Comparison of ENCODE assay signal across 16 cellular contexts in genomic region chr11:100791103-100791502, GRCh38.
A peak's percentile ranks its signal among the peaks of the same experiment; 100 is the strongest.
DNase-seq lines count a peak whose midpoint lies in the region; ATAC-seq and TF ChIP-seq lines count a peak whose summit lies in the region.
"Had no signal": no experiment of that assay in that cellular context is flagged by ENCODE, and none has a peak within 500 bp of the region (broad histone marks: within the 10 kb centered on the region; RNA-seq: fewer than 3 reads in every experiment).

No MANE protein-coding gene starts in this region.

- H2AK5ac ChIP-seq in neuronal stem cell (ENCODE audit: low read depth, low read length) = no peak overlapping the region

- no peaks in the 10 kb centered on the region for H3K79me1 ChIP-seq in neuronal stem cell (ENCODE audit: low read depth, low read length)

- intact Hi-C loops in colonic mucosa (cut with DNase I) (no loop called here), left colon (cut with DNase I, micrococcal nuclease) (no loop called here)

- H3K18ac ChIP-seq in neuronal stem cell (ENCODE audit: low read length) = no peak overlapping the region

- H3K14ac ChIP-seq in neuronal stem cell (ENCODE audit: low read length) = no peak overlapping the region

- no peak overlapping the region for H2BK12ac ChIP-seq in neuronal stem cell (ENCODE audit: low read length)

- H3K4me1 ChIP-seq in ES-I3 (ENCODE audit: insufficient read depth, low read length) (peaks cover 11% of the 10 kb centered on the region; the same call in 1 of the 2 replicates), HUES64 (ENCODE audit: insufficient read depth, low read length) (peaks cover 41% of the 10 kb centered on the region), iPS-18a (ENCODE audit: control insufficient read depth, low read depth, low read length) (peaks cover 26% of the 10 kb centered on the region), neuronal stem cell (ENCODE audit: control insufficient read depth in 2 of 2, insufficient read depth in 1 of 2, low read depth in 1 of 2, low read length in 2 of 2) (peaks cover 2 to 8% of the 10 kb centered on the region in 2 donors), colonic mucosa (no peaks in the 10 kb centered on the region)
- H3K4me1 ChIP-seq: BLaER1 treated with 17β-estradiol and CSF1 and Interleukin-3, amounts not matched to agents 10 nM and 100 nM had no signal

- no peak overlapping the region for H4K8ac ChIP-seq in neuronal stem cell (ENCODE audit: low read depth, low read length)

- H3K9me3 ChIP-seq in ES-I3 (ENCODE audit: control insufficient read depth, insufficient read depth, low read length) (no peaks in the 10 kb centered on the region), HUES64 (ENCODE audit: insufficient read depth, low read depth, low read length) (no peaks in the 10 kb centered on the region), iPS-18a (ENCODE audit: control insufficient read depth, low read depth, low read length) (no peaks in the 10 kb centered on the region), neuronal stem cell (replicated peaks in 1 of 2; ENCODE audit: control insufficient read depth in 2 of 2, insufficient read depth in 1 of 2, low read depth in 1 of 2, low read length in 2 of 2) (peaks cover 0 to 3% of the 10 kb centered on the region in 2 donors), colonic mucosa (no peaks in the 10 kb centered on the region)
- H3K9me3 ChIP-seq: SJCRH30 had no signal

- peak overlapping the region; percentile 2 for H2AFZ ChIP-seq in neuronal stem cell (ENCODE audit: low read length)

- H3K36me3 ChIP-seq in ES-I3 (ENCODE audit: insufficient read depth, low read length) = no peaks in the 10 kb centered on the region
- no peaks in the 10 kb centered on the region for H3K36me3 ChIP-seq in HUES64 (ENCODE audit: insufficient read depth, low read length)
- peaks cover 4% of the 10 kb centered on the region for H3K36me3 ChIP-seq in iPS-18a (ENCODE audit: control insufficient read depth, low read depth, low read length)
- no peaks in the 10 kb centered on the region for H3K36me3 ChIP-seq in neuronal stem cell (replicated peaks in 1 of 2; ENCODE audit: control insufficient read depth in 2 of 2, insufficient read depth in 2 of 2, low read length in 2 of 2)
- no peaks in the 10 kb centered on the region for H3K36me3 ChIP-seq in colonic mucosa
- H3K36me3 ChIP-seq: SJCRH30 had no signal

- TF ChIP-seq CTCF in colonic mucosa (IDR thresholded peaks at IDR 0.05) = no peak

- H3K27me3 ChIP-seq in HUES64 (ENCODE audit: insufficient read depth, low read length) (no peaks in the 10 kb centered on the region), iPS-18a (ENCODE audit: control insufficient read depth, insufficient read depth, low read length) (no peaks in the 10 kb centered on the region), neuronal stem cell (ENCODE audit: control insufficient read depth in 3 of 3, insufficient read depth in 3 of 3, low read depth in 1 of 3, low read length in 3 of 3) (no peaks in the 10 kb centered on the region), colonic mucosa (no peaks in the 10 kb centered on the region)
- H3K27me3 ChIP-seq: BLaER1 treated with 17β-estradiol and CSF1 and Interleukin-3, amounts not matched to agents 10 nM and 100 nM; SJCRH30 had no signal

- no peak overlapping the region for H3K23ac ChIP-seq in neuronal stem cell (ENCODE audit: low read depth, low read length, poor library complexity)

- H3K4me3 ChIP-seq in HUES64 (ENCODE audit: low read length) (peak overlapping the region; percentile 8; the same call in 1 of the 2 replicates), iPS-18a (ENCODE audit: low read length) (peak overlapping the region; percentile 34), neuronal stem cell (ENCODE audit: low read length in 2 of 2) (no peak overlapping the region), colonic mucosa (no peak overlapping the region)
- H3K4me3 ChIP-seq: BLaER1 treated with 17β-estradiol and CSF1 and Interleukin-3, amounts not matched to agents 10 nM and 100 nM; K562; SJCRH30 had no signal

- H3K9ac ChIP-seq in ES-I3 (ENCODE audit: low read depth, low read length) = peak overlapping the region; percentile 6; the same call in 1 of the 2 replicates
- H3K9ac ChIP-seq in HUES64 (ENCODE audit: low read depth, low read length) = peak overlapping the region; percentile 43
- peak overlapping the region; percentile 4 for H3K9ac ChIP-seq in iPS-18a (ENCODE audit: low read length)
- no peak overlapping the region for H3K9ac ChIP-seq in neuronal stem cell (ENCODE audit: low read depth, low read length, poor library complexity)
- no peak overlapping the region for H3K9ac ChIP-seq in colonic mucosa (ENCODE audit: low read depth in 2 of 2, low read length in 2 of 2)
- H3K9ac ChIP-seq: BLaER1 treated with 17β-estradiol and CSF1 and Interleukin-3, amounts not matched to agents 10 nM and 100 nM had no signal

- no peak overlapping the region for H2BK5ac ChIP-seq in neuronal stem cell (ENCODE audit: low read length)

- H3K27ac ChIP-seq in HUES64 (ENCODE audit: low read depth, low read length) (peak overlapping the region; percentile 95), iPS-18a (ENCODE audit: low read length) (peak overlapping the region; percentile 30), neuronal stem cell (replicated peaks; ENCODE audit: low read length) (no peak overlapping the region), colonic mucosa (no peak overlapping the region)
- H3K27ac ChIP-seq: BLaER1 treated with 17β-estradiol and CSF1 and Interleukin-3, amounts not matched to agents 10 nM and 100 nM; SJCRH30 had no signal

- no peak overlapping the region for H2BK15ac ChIP-seq in neuronal stem cell (ENCODE audit: low read length)

- H4K91ac ChIP-seq in neuronal stem cell (ENCODE audit: low read depth, low read length, poor library complexity) = no peak overlapping the region

- no peak for ATAC-seq in left colon

- H3K4me2 ChIP-seq in neuronal stem cell (ENCODE audit: insufficient read depth, low read length, poor library complexity, severe bottlenecking) = no peak overlapping the region
- H3K4me2 ChIP-seq: BLaER1 treated with 17β-estradiol and CSF1 and Interleukin-3, amounts not matched to agents 10 nM and 100 nM had no signal

- DNase-seq in neuronal stem cell (ENCODE audit: low spot score) (no peak), colonic mucosa (no peak), left colon (no peak), OCI-M2 (lab: John Stamatoyannopoulos, UW; ENCODE audit: unreplicated experiment) (no peak)
- DNase-seq: DMS 273 treated with DMSO at 0.1 percent for 48 hours, HCEC 1CT, MV-4-11, NCI-H1930, OCI-M1, RPMI8226 had no signal

- H3K4ac ChIP-seq in neuronal stem cell (ENCODE audit: low read length) = no peak overlapping the region

- no peak overlapping the region for H2BK120ac ChIP-seq in neuronal stem cell (ENCODE audit: low read depth, low read length)

Comparison
In these comparisons a context has a peak if more than half of its experiments do, and no peak if none do; other contexts are left out.
1. H3K9ac ChIP-seq: peak in ES-I3 (single experiment), HUES64 (single experiment) and iPS-18a (single experiment); none in neuronal stem cell (single experiment) and colonic mucosa (0 of 2).
2. H3K27ac ChIP-seq: peak in HUES64 (single experiment) and iPS-18a (single experiment); none in neuronal stem cell (single experiment) and colonic mucosa (single experiment).
3. H3K4me3 ChIP-seq: peak in HUES64 (single experiment) and iPS-18a (single experiment); none in neuronal stem cell (0 of 2) and colonic mucosa (single experiment).